12 cellular contexts compared by ENCODE assay signal in the genomic region with DNA sequence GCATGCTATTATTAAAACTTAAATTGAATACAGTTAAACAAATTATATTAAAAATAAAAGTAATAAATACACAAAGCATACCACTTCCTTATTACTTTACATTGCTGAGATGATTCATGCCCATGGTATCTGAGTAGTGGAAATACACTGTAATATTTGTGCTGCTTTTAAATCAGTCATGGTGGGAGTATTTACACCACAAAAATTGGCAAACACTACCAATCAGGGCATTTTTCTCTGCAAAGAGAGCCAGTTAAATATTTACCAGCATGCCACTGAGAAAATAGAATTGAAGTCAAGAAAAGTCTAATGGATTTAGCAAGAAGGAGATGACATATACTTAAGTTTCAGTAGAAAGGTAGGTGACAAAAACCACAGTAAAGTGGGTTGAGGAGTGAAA. TPM values are rescaled to one million over a fixed set of nuclear protein-coding genes. Genes with fewer than 3 reads are reported as not detected.
A peak's percentile ranks its signal among the peaks of the same experiment; 100 is the strongest.
DNase-seq lines count a peak whose midpoint lies in the region; ATAC-seq and TF ChIP-seq lines count a peak whose summit lies in the region.
"Had no signal": no experiment of that assay in that cellular context is flagged by ENCODE, and none has a peak within 500 bp of the region (broad histone marks: within the 10 kb centered on the region; RNA-seq: fewer than 3 reads in every experiment).

No MANE protein-coding gene starts in this region.

- TF ChIP-seq CTCF in A673 (conservative IDR thresholded peaks at IDR 0.05; ENCODE audit: low read depth, low read length) (no peak), HCT116 (IDR thresholded peaks at IDR 0.05 in 2 of 3, conservative IDR thresholded peaks at IDR 0.05 in 1 of 3; ENCODE audit: borderline replicate concordance in 1 of 3, insufficient read depth in 1 of 3, low read depth in 2 of 3, low read length in 2 of 3) (no peak), WERI-Rb-1 (IDR thresholded peaks at IDR 0.05; ENCODE audit: low read depth, low read length) (no peak), natural killer cell (IDR thresholded peaks at IDR 0.05) (no peak)

- no peaks in the 10 kb centered on the region for H3K36me3 Mint-ChIP-seq in natural killer cell
- H3K36me3 Mint-ChIP-seq: CD8-positive, alpha-beta memory T cell had no signal

- no peak for TF ChIP-seq POLR2A in HCT116 (IDR thresholded peaks at IDR 0.05; ENCODE audit: borderline replicate concordance, extremely low read depth, insufficient read depth, insufficient read length)

- RAD21 ChIA-PET in HCT116 (lab: Charles Lee; ENCODE audit: low non-redundant PET in 1 of 2, low total read pairs in 2 of 2, uncharacterized antibody in 2 of 2, unreplicated experiment in 2 of 2), result no interaction called here

- peaks cover 19% of the 10 kb centered on the region in 2 donors for H3K27me3 Mint-ChIP-seq in natural killer cell (ENCODE audit: low read depth in 2 of 2)

- H4K20me1 ChIP-seq in HCT116 (ENCODE audit: insufficient read depth), result no peaks in the 10 kb centered on the region

- POLR2A ChIA-PET in A673 (lab: Charles Lee; ENCODE audit: low non-redundant PET) (interaction anchor here (0.6 kb wide), 1 partner anchor 133 kb away, joined by 3 read pairs; no protein-coding TSS in a partner anchor), HCT116 (lab: Charles Lee) (no interaction called here)

- intact Hi-C loops in A673 (cut with micrococcal nuclease; ENCODE audit: unreplicated experiment) (loop anchor here (10.0 kb wide), 1 partner anchor 156 kb away; no protein-coding TSS in a partner anchor), HCT116 (cut with micrococcal nuclease) (no loop called here), natural killer cell (cut with micrococcal nuclease) (no loop called here)

- H3K9ac ChIP-seq in HCT116 (ENCODE audit: low read length) (peak overlapping the region; percentile 45), adipocyte (ENCODE audit: low read length) (no peak overlapping the region)

- no peak overlapping the region for H3K4me3 ChIP-seq in A673 (ENCODE audit: low read depth, low read length, poor library complexity, severe bottlenecking)
- peak overlapping the region in 1 of 2 experiments; percentile 30; a peak in 2 of 4 replicates for H3K4me3 ChIP-seq in HCT116 (replicated peaks in 1 of 2; ENCODE audit: low read depth in 1 of 2, low read length in 2 of 2)
- peak overlapping the region; percentile 11 for H3K4me3 ChIP-seq in adipocyte (ENCODE audit: low read length)
- no peak overlapping the region for H3K4me3 ChIP-seq in WERI-Rb-1 (ENCODE audit: low read depth, low read length)

- H3K27me3 ChIP-seq in A673 (replicated peaks; ENCODE audit: insufficient read depth, low read depth, low read length, poor library complexity) (peaks cover 9% of the 10 kb centered on the region), HCT116 (ENCODE audit: insufficient read depth, low read length) (no peaks in the 10 kb centered on the region), adipocyte (replicated peaks; ENCODE audit: control insufficient read depth, insufficient read depth, low read length) (no peaks in the 10 kb centered on the region), WERI-Rb-1 (ENCODE audit: insufficient read depth, low read depth, severe bottlenecking) (no peaks in the 10 kb centered on the region)

- H3K4me1 ChIP-seq in A673 (ENCODE audit: insufficient read depth, low read length, poor library complexity, severe bottlenecking), result no peaks in the 10 kb centered on the region
- peaks cover 25 to 75% of the 10 kb centered on the region in 2 experiments for H3K4me1 ChIP-seq in HCT116 (ENCODE audit: control insufficient read depth in 1 of 2, insufficient read depth in 2 of 2, low read length in 2 of 2)
- H3K4me1 ChIP-seq in adipocyte (ENCODE audit: control insufficient read depth, insufficient read depth, low read length), result peaks cover 62% of the 10 kb centered on the region

- no peak overlapping the region for H3K4me3 Mint-ChIP-seq in natural killer cell
- H3K4me3 Mint-ChIP-seq: CD8-positive, alpha-beta memory T cell; nephron progenitor cell had no signal

- H3K36me3 ChIP-seq in A673 (ENCODE audit: insufficient read depth, low read length, poor library complexity, severe bottlenecking), result no peaks in the 10 kb centered on the region
- H3K36me3 ChIP-seq in HCT116 (ENCODE audit: control insufficient read depth in 1 of 2, insufficient read depth in 2 of 2, low read length in 2 of 2), result no peaks in the 10 kb centered on the region
- peaks cover 20% of the 10 kb centered on the region for H3K36me3 ChIP-seq in adipocyte (ENCODE audit: control insufficient read depth, insufficient read depth, low read length, severe bottlenecking)
- H3K36me3 ChIP-seq in WERI-Rb-1, result no peaks in the 10 kb centered on the region

- no peaks in the 10 kb centered on the region for H3K4me1 Mint-ChIP-seq in natural killer cell
- H3K4me1 Mint-ChIP-seq: CD8-positive, alpha-beta memory T cell; nephron progenitor cell had no signal

- no peak overlapping the region for H3K27ac Mint-ChIP-seq in natural killer cell
- H3K27ac Mint-ChIP-seq: CD8-positive, alpha-beta memory T cell; nephron progenitor cell had no signal

- H3K27ac ChIP-seq in A673 (ENCODE audit: low read depth, low read length, poor library complexity, severe bottlenecking) (no peak overlapping the region), HCT116 (ENCODE audit: low read depth, low read length) (peak overlapping the region; percentile 82; the same call in 1 of the 2 replicates), WERI-Rb-1 (no peak overlapping the region)

- DNase-seq in A673 (ENCODE audit: low spot score) (peak; percentile 12), HCT116 (ENCODE audit: low read depth, low spot score) (peak; percentile 76), adipocyte (ENCODE audit: low read depth) (peak; percentile 71), iris pigment epithelial cell (ENCODE audit: low read depth) (peak; percentile 97), WERI-Rb-1 (no peak), natural killer cell (no peak)
- DNase-seq: anterior cingulate cortex; CD8-positive, alpha-beta memory T cell; NCI-H187; nephron progenitor cell had no signal

- TF ChIP-seq RAD21 in HCT116 (IDR thresholded peaks at IDR 0.05; ENCODE audit: low read depth), result no peak

- H3K79me2 ChIP-seq in HCT116 (ENCODE audit: insufficient read depth, low read length), result peaks cover 31% of the 10 kb centered on the region

- no peak overlapping the region for H2AFZ ChIP-seq in HCT116 (ENCODE audit: low read depth, low read length, poor library complexity, severe bottlenecking)

- no peaks in the 10 kb centered on the region for H3K9me3 Mint-ChIP-seq in natural killer cell
- H3K9me3 Mint-ChIP-seq: CD8-positive, alpha-beta memory T cell; nephron progenitor cell had no signal

- H3K9me3 ChIP-seq in A673 (ENCODE audit: low read depth, low read length, poor library complexity, severe bottlenecking), result no peaks in the 10 kb centered on the region
- no peaks in the 10 kb centered on the region for H3K9me3 ChIP-seq in HCT116 (ENCODE audit: control insufficient read depth in 1 of 2, insufficient read depth in 1 of 2, low read depth in 1 of 2, low read length in 2 of 2)
- no peaks in the 10 kb centered on the region for H3K9me3 ChIP-seq in adipocyte (ENCODE audit: control insufficient read depth, low read length)
- no peaks in the 10 kb centered on the region for H3K9me3 ChIP-seq in WERI-Rb-1 (ENCODE audit: severe bottlenecking)

- ATAC-seq in HCT116 (peak; percentile 47), natural killer cell (no peak), GM21423 (IDR thresholded peaks at IDR 0.05; ENCODE audit: unreplicated experiment) (no peak), HG02588 (IDR thresholded peaks at IDR 0.05; ENCODE audit: unreplicated experiment) (no peak)

- CTCF ChIA-PET in A673 (lab: Charles Lee) (no interaction called here), HCT116 (lab: Charles Lee) (no interaction called here)

- H3K9me2 ChIP-seq in HCT116 (ENCODE audit: insufficient read depth), result no peaks in the 10 kb centered on the region

- BruUV-seq in A673 (replicated peaks; lab: Mats Ljungman, UMichigan) (no TSS peak), HCT116 (replicated peaks; lab: Mats Ljungman, UMichigan) (no TSS peak)

- H3K4me2 ChIP-seq in HCT116 (ENCODE audit: low read length), result peak overlapping the region; percentile 55

TF ChIP-seq in HCT116, 20 proteins besides CTCF, POLR2A, EP300 and RAD21 (continues in another document):
- peak; percentile 72; the same call in 1 of the 2 replicates for TF ChIP-seq CEBPB (IDR thresholded peaks at IDR 0.05; ENCODE audit: low read depth)
- TF ChIP-seq, protein P1, sequence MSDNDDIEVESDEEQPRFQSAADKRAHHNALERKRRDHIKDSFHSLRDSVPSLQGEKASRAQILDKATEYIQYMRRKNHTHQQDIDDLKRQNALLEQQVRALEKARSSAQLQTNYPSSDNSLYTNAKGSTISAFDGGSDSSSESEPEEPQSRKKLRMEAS (IDR thresholded peaks at IDR 0.05), result 0 out of 2 replicates have a peak, but pooled peaks have one; percentile 25
- no peak; the same call in 1 of the 2 replicates for TF ChIP-seq SRF (IDR thresholded peaks at IDR 0.05; ENCODE audit: low read depth)
- no peak for TF ChIP-seq TCF7L2 (IDR thresholded peaks at IDR 0.05; ENCODE audit: borderline replicate concordance, extremely low read depth, insufficient read depth, insufficient read length)
- TF ChIP-seq ZFX (IDR thresholded peaks at IDR 0.05), result no peak
- TF ChIP-seq CBX3 (IDR thresholded peaks at IDR 0.05; ENCODE audit: low read depth), result peak; percentile 66; the same call in 1 of the 2 replicates
- peak; percentile 33; the same call in 1 of the 2 replicates for TF ChIP-seq POLR2AphosphoS5 (IDR thresholded peaks at IDR 0.05; ENCODE audit: low read depth, low read length)
- peak; percentile 81 for TF ChIP-seq SP1 (IDR thresholded peaks at IDR 0.05; ENCODE audit: low read depth)
- TF ChIP-seq, protein P2, sequence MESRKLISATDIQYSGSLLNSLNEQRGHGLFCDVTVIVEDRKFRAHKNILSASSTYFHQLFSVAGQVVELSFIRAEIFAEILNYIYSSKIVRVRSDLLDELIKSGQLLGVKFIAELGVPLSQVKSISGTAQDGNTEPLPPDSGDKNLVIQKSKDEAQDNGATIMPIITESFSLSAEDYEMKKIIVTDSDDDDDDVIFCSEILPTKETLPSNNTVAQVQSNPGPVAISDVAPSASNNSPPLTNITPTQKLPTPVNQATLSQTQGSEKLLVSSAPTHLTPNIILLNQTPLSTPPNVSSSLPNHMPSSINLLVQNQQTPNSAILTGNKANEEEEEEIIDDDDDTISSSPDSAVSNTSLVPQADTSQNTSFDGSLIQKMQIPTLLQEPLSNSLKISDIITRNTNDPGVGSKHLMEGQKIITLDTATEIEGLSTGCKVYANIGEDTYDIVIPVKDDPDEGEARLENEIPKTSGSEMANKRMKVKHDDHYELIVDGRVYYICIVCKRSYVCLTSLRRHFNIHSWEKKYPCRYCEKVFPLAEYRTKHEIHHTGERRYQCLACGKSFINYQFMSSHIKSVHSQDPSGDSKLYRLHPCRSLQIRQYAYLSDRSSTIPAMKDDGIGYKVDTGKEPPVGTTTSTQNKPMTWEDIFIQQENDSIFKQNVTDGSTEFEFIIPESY (IDR thresholded peaks at IDR 0.05; ENCODE audit: extremely low read depth, insufficient replicate concordance, low read length), result no peak
- TF ChIP-seq EGR1 (IDR thresholded peaks at IDR 0.05; ENCODE audit: low read depth), result 0 out of 2 replicates have a peak, but pooled peaks have one; percentile 29

RNA-seq across cellular contexts. Expression of a gene that starts 19.6 kb away (rescaled TPM):
- 0.61 and 0.62 TPM in 2 replicates for total RNA-seq in A673 (2021)
- 71.6 TPM for total RNA-seq in HCT116 (2021; ENCODE audit: unreplicated experiment)
- 40.4 and 42.9 TPM in 2 replicates for polyA plus RNA-seq in HCT116 (2012)
- under 1 TPM in 1 of 3 donors, not detected in 2; 0.21 TPM for total RNA-seq in natural killer cell
- polyA plus RNA-seq: CD8-positive, alpha-beta memory T cell had no signal

Comparison
In these comparisons a context has a peak if more than half of its experiments do, and no peak if none do; other contexts are left out.
1. DNase-seq: peak in A673 (single experiment), HCT116 (single experiment), adipocyte (single experiment) and iris pigment epithelial cell (single experiment); none in WERI-Rb-1 (single experiment) and natural killer cell (single experiment).
2. RNA of a gene that starts 19.6 kb away (total RNA-seq): 71.6 TPM in HCT116 (single experiment); 0.61 to 0.62 TPM in A673 and 0.21 TPM in natural killer cell; every median in the first group is over 10 times any median in the second.